In genomic region chr6:135739288-135739687, GRCh38 we compare ENCODE assay signal across 16 cellular contexts.
A peak's percentile ranks its signal among the peaks of the same experiment; 100 is the strongest.
DNase-seq lines count a peak whose midpoint lies in the region; ATAC-seq and TF ChIP-seq lines count a peak whose summit lies in the region.
"Had no signal": no experiment of that assay in that cellular context is flagged by ENCODE, and none has a peak within 500 bp of the region (broad histone marks: within the 10 kb centered on the region; RNA-seq: fewer than 3 reads in every experiment).

No MANE protein-coding gene starts in this region.

- DNase-seq in stimulated activated naive CD8-positive, alpha-beta T cell treated with anti-CD3 and anti-CD28 coated beads, Interleukin-15, Interleukin-2, amounts not matched to agents 100 U/mL and 50 U/mL, for 24 hours, result no peak
- DNase-seq in RPMI7951 (ENCODE audit: low read depth) (peak; percentile 96), fibroblast of mammary gland (ENCODE audit: low read depth) (peak; percentile 69), D341Med (ENCODE audit: low spot score) (no peak), CD1c-positive myeloid dendritic cell (ENCODE audit: extremely low spot score) (no peak)
- DNase-seq: activated CD8-positive, alpha-beta T cell treated with anti-CD3 and anti-CD28 coated beads for 36 hours; AML-193; body of pancreas; DMS 273 treated with DMSO at 0.1 percent for 48 hours; KBM-7; NCI-H1436 had no signal

- ATAC-seq in stimulated activated naive CD8-positive, alpha-beta T cell treated with anti-CD3 and anti-CD28 coated beads, Interleukin-15, Interleukin-2, amounts not matched to agents 100 U/mL and 50 U/mL, for 24 hours, result no peak
- ATAC-seq in HG02763 (IDR thresholded peaks at IDR 0.05; ENCODE audit: unreplicated experiment) (no peak), GM21515 (IDR thresholded peaks at IDR 0.05; ENCODE audit: unreplicated experiment) (no peak)
- ATAC-seq: activated CD8-positive, alpha-beta T cell treated with anti-CD3 and anti-CD28 coated beads for 36 hours; body of pancreas; left lobe of liver; natural killer cell treated with Interleukin-12 subunit alpha and Interleukin-12 subunit beta and Interleukin-15 and Interleukin-18, amount 100 ng/mL, for 72 hours had no signal

- H3K4me3 Mint-ChIP-seq in stimulated activated naive CD8-positive, alpha-beta T cell treated with anti-CD3 and anti-CD28 coated beads, Interleukin-15, Interleukin-2, amounts not matched to agents 100 ng/mL and 50 ng/mL, for 24 hours, result no peak overlapping the region
- H3K4me3 Mint-ChIP-seq: activated CD8-positive, alpha-beta T cell treated with anti-CD3 and anti-CD28 coated beads for 36 hours; natural killer cell treated with Interleukin-12 subunit alpha and Interleukin-12 subunit beta and Interleukin-15 and Interleukin-18, amount 100 ng/mL, for 72 hours had no signal

- H3K9me3 Mint-ChIP-seq in stimulated activated naive CD8-positive, alpha-beta T cell treated with anti-CD3 and anti-CD28 coated beads, Interleukin-15, Interleukin-2, amounts not matched to agents 100 ng/mL and 50 ng/mL, for 24 hours, result peaks cover 4% of the 10 kb centered on the region
- H3K9me3 Mint-ChIP-seq: natural killer cell treated with Interleukin-12 subunit alpha and Interleukin-12 subunit beta and Interleukin-15 and Interleukin-18, amount 100 ng/mL, for 72 hours had no signal

- peaks cover 5% of the 10 kb centered on the region for H3K4me1 Mint-ChIP-seq in stimulated activated naive CD8-positive, alpha-beta T cell treated with anti-CD3 and anti-CD28 coated beads, Interleukin-15, Interleukin-2, amounts not matched to agents 100 ng/mL and 50 ng/mL, for 24 hours (ENCODE audit: low read depth)

- TF ChIP-seq CTCF in fibroblast of mammary gland (conservative IDR thresholded peaks at IDR 0.05; ENCODE audit: control insufficient read depth, insufficient read depth, low read depth, low read length), result no peak

- no peaks in the 10 kb centered on the region for H3K36me3 Mint-ChIP-seq in stimulated activated naive CD8-positive, alpha-beta T cell treated with anti-CD3 and anti-CD28 coated beads, Interleukin-15, Interleukin-2, amounts not matched to agents 100 ng/mL and 50 ng/mL, for 24 hours (ENCODE audit: low read depth)
- H3K36me3 Mint-ChIP-seq: natural killer cell treated with Interleukin-12 subunit alpha and Interleukin-12 subunit beta and Interleukin-15 and Interleukin-18, amount 100 ng/mL, for 72 hours had no signal

- no peaks in the 10 kb centered on the region for H3K27me3 Mint-ChIP-seq in stimulated activated naive CD8-positive, alpha-beta T cell treated with anti-CD3 and anti-CD28 coated beads, Interleukin-15, Interleukin-2, amounts not matched to agents 100 ng/mL and 50 ng/mL, for 24 hours
- H3K27me3 Mint-ChIP-seq: activated CD8-positive, alpha-beta T cell treated with anti-CD3 and anti-CD28 coated beads for 36 hours had no signal

- H3K4me3 ChIP-seq in fibroblast of mammary gland (ENCODE audit: control insufficient read depth, low read depth, low read length), result no peak overlapping the region
- H3K4me3 ChIP-seq: body of pancreas had no signal

- H3K27ac Mint-ChIP-seq in stimulated activated naive CD8-positive, alpha-beta T cell treated with anti-CD3 and anti-CD28 coated beads, Interleukin-15, Interleukin-2, amounts not matched to agents 100 ng/mL and 50 ng/mL, for 24 hours, result peak overlapping the region; percentile 42
- H3K27ac Mint-ChIP-seq: activated CD8-positive, alpha-beta T cell treated with anti-CD3 and anti-CD28 coated beads for 36 hours; natural killer cell treated with Interleukin-12 subunit alpha and Interleukin-12 subunit beta and Interleukin-15 and Interleukin-18, amount 100 ng/mL, for 72 hours had no signal

Comparison
In these comparisons a context has a peak if more than half of its experiments do, and no peak if none do; other contexts are left out.
1. DNase-seq: peak in RPMI7951 (single experiment) and fibroblast of mammary gland (single experiment); none in stimulated activated naive CD8-positive, alpha-beta T cell treated with anti-CD3 and anti-CD28 coated beads, Interleukin-15, Interleukin-2, amounts not matched to agents 100 U/mL and 50 U/mL, for 24 hours (single experiment), D341Med (single experiment) and CD1c-positive myeloid dendritic cell (single experiment).